In the genomic region with DNA sequence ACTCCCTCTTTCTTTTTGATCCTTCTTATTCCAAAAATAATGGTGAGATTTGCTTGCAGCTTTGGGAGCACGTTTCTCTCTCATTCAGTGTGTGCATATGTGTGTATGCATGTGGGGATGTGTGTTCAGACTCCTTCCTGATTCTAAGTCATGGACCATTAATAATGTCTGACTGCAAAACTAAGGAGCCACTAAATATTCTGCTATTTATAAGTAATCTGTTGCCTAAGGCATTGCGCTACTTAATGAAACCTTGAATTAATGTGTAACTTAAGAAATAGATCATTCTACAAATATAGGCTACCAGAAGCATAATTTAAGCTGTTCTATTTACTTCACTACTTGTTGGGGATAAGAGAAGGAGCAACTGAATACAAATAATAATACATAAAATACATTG, we compare ENCODE assay signal across 5 cellular contexts.
"Had no signal": no experiment of that assay in that cellular context is flagged by ENCODE, and none has a peak within 500 bp of the region (broad histone marks: within the 10 kb centered on the region; RNA-seq: fewer than 3 reads in every experiment).

No MANE protein-coding gene starts in this region.

- H3K4me3 ChIP-seq: GM23338, K562 had no signal

- DNase-seq: H9, HCEC 1CT, IMR-90 had no signal

- ATAC-seq: GM23338, K562 had no signal
